Comparison of ENCODE assay signal across 22 cellular contexts in genomic region chr3:89320186-89320585, GRCh38.
"Had no signal": no experiment of that assay in that cellular context is flagged by ENCODE, and none has a peak within 500 bp of the region (broad histone marks: within the 10 kb centered on the region; RNA-seq: fewer than 3 reads in every experiment).

No MANE protein-coding gene starts in this region.

- FAIRE-seq: HTR-8/SVneo, K562, RCC 7860 had no signal

- H3K4me2 ChIP-seq: KMS-11, SK-N-SH had no signal

- H3K9me3 ChIP-seq: SK-N-SH had no signal

- DNase-seq: Kasumi-1, NCI-H1092 treated with DMSO at 0.1 percent for 48 hours, NCI-H1436, NCI-H1694 treated with DMSO at 0.1 percent for 48 hours, NCI-H1930, NCI-H2081, NCI-H2107, NCI-H2227 treated with DMSO at 0.1 percent for 48 hours, NCI-H524, NCI-H526 treated with DMSO at 0.1 percent for 48 hours, NCI-H748 treated with DMSO at 0.1 percent for 48 hours, Right ventricle myocardium superior, RPMI8226, SIG-M5, SK-N-SH, SW 1271, T-cell had no signal

- H3K27ac ChIP-seq: HL-60, KMS-11 had no signal

- H3K9ac ChIP-seq: KMS-11, SK-N-SH had no signal

- H3K4me3 ChIP-seq: K562 had no signal
